ENCODE assay signal across 9 cellular contexts in the genomic region with DNA sequence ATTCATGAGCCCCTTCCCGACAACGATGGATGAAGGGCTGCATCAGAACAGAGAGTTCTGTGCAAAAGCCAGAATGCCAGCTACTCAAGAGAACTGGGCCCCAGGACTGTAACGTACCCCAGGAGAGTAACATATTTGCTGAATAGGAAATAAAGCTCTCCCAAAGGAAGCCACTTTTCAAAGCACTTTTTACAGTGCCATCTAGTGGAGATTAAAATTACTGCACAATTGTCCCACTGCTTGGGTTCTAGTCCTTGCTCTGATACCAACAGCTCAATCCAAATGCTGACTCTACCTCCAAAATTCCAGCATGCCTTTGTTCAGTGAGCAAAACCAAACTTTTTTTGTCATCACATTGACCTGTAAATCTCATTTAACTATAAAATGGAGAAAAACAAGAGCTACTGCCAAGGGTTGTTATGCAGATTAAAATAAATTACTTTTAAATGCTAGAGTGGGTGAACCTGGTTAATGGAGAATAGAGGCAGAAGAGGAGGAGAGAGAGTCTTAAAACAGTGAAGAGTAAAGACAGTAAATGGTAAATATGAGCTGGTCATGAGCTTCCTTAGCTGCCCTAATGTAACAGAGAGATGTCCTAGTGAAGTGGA.
A peak's percentile ranks its signal among the peaks of the same experiment; 100 is the strongest.
DNase-seq lines count a peak whose midpoint lies in the region; ATAC-seq and TF ChIP-seq lines count a peak whose summit lies in the region.
"Had no signal": no experiment of that assay in that cellular context is flagged by ENCODE, and none has a peak within 500 bp of the region (broad histone marks: within the 10 kb centered on the region; RNA-seq: fewer than 3 reads in every experiment).

No MANE protein-coding gene starts in this region.

- H3K36me3 ChIP-seq in OCI-LY3 (replicated peaks; ENCODE audit: low read depth, low read length), result no peaks in the 10 kb centered on the region
- H3K36me3 ChIP-seq: SJSA1 had no signal

- H3K36me3 Mint-ChIP-seq in CD4-positive, alpha-beta T cell (ENCODE audit: low read depth), result no peaks in the 10 kb centered on the region
- H3K36me3 Mint-ChIP-seq in osteocyte (ENCODE audit: unreplicated experiment), result no peaks in the 10 kb centered on the region

- intact Hi-C loops in CD4-positive, alpha-beta T cell (cut with DNase I, micrococcal nuclease), result no loop called here
- intact Hi-C loops in sciatic nerve (cut with DNase I), result no loop called here

- peak; percentile 69 for TF ChIP-seq CTCF in CD4-positive, alpha-beta T cell (IDR thresholded peaks at IDR 0.05)
- TF ChIP-seq CTCF in OCI-LY3 (IDR thresholded peaks at IDR 0.05; ENCODE audit: low read depth, low read length), result peak; percentile 78
- peak; percentile 75 for TF ChIP-seq CTCF in epithelial cell of esophagus (IDR thresholded peaks at IDR 0.05; ENCODE audit: insufficient read depth, low read depth, low read length, missing control alignments)
- TF ChIP-seq CTCF in osteocyte (IDR thresholded peaks at IDR 0.05), result peak; percentile 80

- no peaks in the 10 kb centered on the region for H3K4me1 ChIP-seq in OCI-LY3 (ENCODE audit: low read length)
- H3K4me1 ChIP-seq: SJSA1 had no signal

- no peaks in the 10 kb centered on the region for H3K4me1 Mint-ChIP-seq in CD4-positive, alpha-beta T cell (ENCODE audit: low read depth)
- H3K4me1 Mint-ChIP-seq in osteocyte (ENCODE audit: unreplicated experiment), result no peaks in the 10 kb centered on the region

- ATAC-seq in CD4-positive, alpha-beta T cell (ENCODE audit: poor library complexity), result no peak
- ATAC-seq in GM18511 (IDR thresholded peaks at IDR 0.05; ENCODE audit: unreplicated experiment), result peak; percentile 90
- ATAC-seq in HG03175 (IDR thresholded peaks at IDR 0.05; ENCODE audit: unreplicated experiment), result peak; percentile 66
- no peak for ATAC-seq in sciatic nerve

- H3K4me3 Mint-ChIP-seq in CD4-positive, alpha-beta T cell, result no peak overlapping the region
- H3K4me3 Mint-ChIP-seq in osteocyte (ENCODE audit: unreplicated experiment), result no peak overlapping the region

- POLR2A ChIA-PET in CD4-positive, alpha-beta T cell (lab: Charles Lee), result no interaction called here

- H3K27me3 ChIP-seq in CD4-positive, alpha-beta T cell (ENCODE audit: control insufficient read depth, insufficient read depth, low read length), result no peaks in the 10 kb centered on the region
- H3K27me3 ChIP-seq in OCI-LY3 (ENCODE audit: low read depth, low read length), result no peaks in the 10 kb centered on the region
- H3K27me3 ChIP-seq: SJSA1 had no signal

- H3K9me3 ChIP-seq in CD4-positive, alpha-beta T cell (ENCODE audit: control insufficient read depth, low read length), result no peaks in the 10 kb centered on the region
- H3K9me3 ChIP-seq in OCI-LY3 (ENCODE audit: insufficient read depth, low read length), result no peaks in the 10 kb centered on the region
- H3K9me3 ChIP-seq: SJSA1 had no signal

- H3K27ac Mint-ChIP-seq in CD4-positive, alpha-beta T cell, result no peak overlapping the region
- H3K27ac Mint-ChIP-seq in osteocyte (ENCODE audit: unreplicated experiment), result no peak overlapping the region

- H3K79me2 ChIP-seq in OCI-LY3 (ENCODE audit: low read length), result no peaks in the 10 kb centered on the region

- no peak for DNase-seq in CD4-positive, alpha-beta T cell
- DNase-seq in epithelial cell of esophagus (ENCODE audit: low read depth), result peak; percentile 39
- DNase-seq in osteocyte (ENCODE audit: extremely low spot score, unreplicated experiment), result no peak
- no peak for DNase-seq in activated naive CD4-positive, alpha-beta T cell (lab: John Stamatoyannopoulos, UW)
- no peak for DNase-seq in sciatic nerve (ENCODE audit: low spot score)

- CTCF ChIA-PET in CD4-positive, alpha-beta T cell (lab: Charles Lee), result interaction anchor here (1.7 kb wide), 1 partner anchor 9 kb away, joined by 3 read pairs; no protein-coding TSS in a partner anchor

- no peak overlapping the region for H3K9ac ChIP-seq in OCI-LY3 (ENCODE audit: low read length)

- no peaks in the 10 kb centered on the region for H4K20me1 ChIP-seq in OCI-LY3 (ENCODE audit: insufficient read depth, low read length)

- H3K9me3 Mint-ChIP-seq in CD4-positive, alpha-beta T cell, result no peaks in the 10 kb centered on the region
- no peaks in the 10 kb centered on the region for H3K9me3 Mint-ChIP-seq in osteocyte (ENCODE audit: unreplicated experiment)

- no peak overlapping the region for H3K4me3 ChIP-seq in OCI-LY3 (ENCODE audit: low read length)
- no peak overlapping the region for H3K4me3 ChIP-seq in epithelial cell of esophagus (ENCODE audit: low read length)
- H3K4me3 ChIP-seq: SJSA1 had no signal

- H3K27me3 Mint-ChIP-seq in CD4-positive, alpha-beta T cell, result peaks cover 6% of the 10 kb centered on the region
- peaks cover 15% of the 10 kb centered on the region for H3K27me3 Mint-ChIP-seq in osteocyte (ENCODE audit: unreplicated experiment)

- H3K4me2 ChIP-seq in OCI-LY3 (ENCODE audit: low read length), result peak overlapping the region; percentile 44; the same call in 1 of the 2 replicates

- H3K27ac ChIP-seq in CD4-positive, alpha-beta T cell (ENCODE audit: low read depth, low read length), result no peak overlapping the region
- H3K27ac ChIP-seq in OCI-LY3 (ENCODE audit: low read length), result no peak overlapping the region
- H3K27ac ChIP-seq: SJSA1 had no signal

- H2AFZ ChIP-seq in OCI-LY3 (ENCODE audit: low read depth, low read length), result peak overlapping the region; percentile 92

Comparison
In these comparisons a context has a peak if more than half of its experiments do, and no peak if none do; other contexts are left out.
1. ATAC-seq: peak in GM18511 (single experiment) and HG03175 (single experiment); none in CD4-positive, alpha-beta T cell (single experiment) and sciatic nerve (single experiment).
2. Peak in every context shown above with its lines, with median percentiles within 50 percentile points of each other: CTCF ChIP-seq.